Comparison of ENCODE assay signal across 7 cellular contexts in the genomic region with DNA sequence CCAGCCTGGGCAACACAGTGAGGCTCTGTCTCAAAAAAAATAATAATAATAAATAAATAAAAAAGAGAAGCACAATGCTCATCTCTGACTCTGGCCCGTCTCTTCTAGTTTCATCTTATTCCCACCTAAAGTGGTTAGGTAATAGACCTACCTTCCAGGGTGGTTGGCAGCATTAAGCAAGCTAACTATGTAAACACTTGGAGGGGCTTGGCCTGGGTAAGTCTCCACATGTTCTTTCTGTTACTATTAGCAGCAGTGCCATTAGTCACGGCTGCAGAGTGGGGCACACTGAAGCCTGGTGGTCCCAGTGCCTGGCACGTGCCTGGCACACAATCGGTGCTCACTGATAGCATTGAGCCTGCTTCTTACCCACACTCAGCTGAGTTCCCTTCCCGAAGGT. TPM values are rescaled to one million over a fixed set of nuclear protein-coding genes. Genes with fewer than 3 reads are reported as not detected.
"Had no signal": no experiment of that assay in that cellular context is flagged by ENCODE, and none has a peak within 500 bp of the region (broad histone marks: within the 10 kb centered on the region; RNA-seq: fewer than 3 reads in every experiment).

No MANE protein-coding gene starts in this region.

RNA-seq across cellular contexts. Expression of a gene that starts 4.0 kb away (rescaled TPM):
- total RNA-seq: mesothelial cell of epicardium, progenitor cell of endocrine pancreas, pulmonary artery endothelial cell, renal cortical epithelial cell, smooth muscle cell had no signal
- polyA plus RNA-seq: keratinocyte, neural cell, smooth muscle cell had no signal
